In the genomic region with DNA sequence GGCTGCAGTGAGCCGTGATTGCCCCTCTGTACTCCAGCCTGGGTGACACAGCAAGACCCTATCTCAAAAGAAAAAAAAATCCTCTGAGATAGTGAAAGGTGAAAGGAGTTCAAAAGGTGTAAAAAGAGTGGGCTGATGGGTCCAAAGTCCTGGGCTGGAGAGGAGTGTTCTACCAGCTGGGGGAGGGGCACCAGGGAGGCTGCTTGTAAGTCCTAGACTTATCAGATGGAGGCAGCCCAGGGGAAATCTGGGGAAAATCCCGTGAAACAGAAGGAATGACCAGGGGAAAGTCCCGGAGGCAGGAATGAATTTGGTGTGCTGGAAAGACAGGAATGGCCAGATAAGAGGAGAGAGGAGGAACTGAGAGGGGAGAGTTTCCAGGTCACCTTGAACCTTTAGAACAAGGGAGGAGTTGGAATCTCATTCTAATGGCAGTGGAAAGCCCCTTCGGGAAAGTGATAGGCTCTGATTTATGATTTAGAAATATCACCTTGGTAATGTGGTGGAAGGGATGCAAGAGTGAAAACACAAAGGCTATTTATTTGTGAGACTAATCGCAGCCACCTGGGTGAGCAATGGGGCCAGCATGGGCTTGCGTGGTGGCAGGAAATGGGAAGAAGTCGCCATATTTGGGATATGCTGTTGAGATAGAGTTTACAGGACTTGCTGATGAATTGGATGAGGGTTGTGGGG, we compare ENCODE assay signal across 1 cellular context.
TF ChIP-seq lines count a peak whose summit lies in the region.

No MANE protein-coding gene starts in this region.

TF ChIP-seq in GM12878, 131 proteins besides CTCF, POLR2A, EP300 and RAD21 (continued from another document):
- TF ChIP-seq, protein P1, sequence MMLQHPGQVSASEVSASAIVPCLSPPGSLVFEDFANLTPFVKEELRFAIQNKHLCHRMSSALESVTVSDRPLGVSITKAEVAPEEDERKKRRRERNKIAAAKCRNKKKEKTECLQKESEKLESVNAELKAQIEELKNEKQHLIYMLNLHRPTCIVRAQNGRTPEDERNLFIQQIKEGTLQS (IDR thresholded peaks at IDR 0.05; ENCODE audit: borderline replicate concordance, extremely low read depth, low read depth, low read length) = no peak
- no peak for TF ChIP-seq HCFC1 (IDR thresholded peaks at IDR 0.05; ENCODE audit: low read length)
- TF ChIP-seq, protein P2, sequence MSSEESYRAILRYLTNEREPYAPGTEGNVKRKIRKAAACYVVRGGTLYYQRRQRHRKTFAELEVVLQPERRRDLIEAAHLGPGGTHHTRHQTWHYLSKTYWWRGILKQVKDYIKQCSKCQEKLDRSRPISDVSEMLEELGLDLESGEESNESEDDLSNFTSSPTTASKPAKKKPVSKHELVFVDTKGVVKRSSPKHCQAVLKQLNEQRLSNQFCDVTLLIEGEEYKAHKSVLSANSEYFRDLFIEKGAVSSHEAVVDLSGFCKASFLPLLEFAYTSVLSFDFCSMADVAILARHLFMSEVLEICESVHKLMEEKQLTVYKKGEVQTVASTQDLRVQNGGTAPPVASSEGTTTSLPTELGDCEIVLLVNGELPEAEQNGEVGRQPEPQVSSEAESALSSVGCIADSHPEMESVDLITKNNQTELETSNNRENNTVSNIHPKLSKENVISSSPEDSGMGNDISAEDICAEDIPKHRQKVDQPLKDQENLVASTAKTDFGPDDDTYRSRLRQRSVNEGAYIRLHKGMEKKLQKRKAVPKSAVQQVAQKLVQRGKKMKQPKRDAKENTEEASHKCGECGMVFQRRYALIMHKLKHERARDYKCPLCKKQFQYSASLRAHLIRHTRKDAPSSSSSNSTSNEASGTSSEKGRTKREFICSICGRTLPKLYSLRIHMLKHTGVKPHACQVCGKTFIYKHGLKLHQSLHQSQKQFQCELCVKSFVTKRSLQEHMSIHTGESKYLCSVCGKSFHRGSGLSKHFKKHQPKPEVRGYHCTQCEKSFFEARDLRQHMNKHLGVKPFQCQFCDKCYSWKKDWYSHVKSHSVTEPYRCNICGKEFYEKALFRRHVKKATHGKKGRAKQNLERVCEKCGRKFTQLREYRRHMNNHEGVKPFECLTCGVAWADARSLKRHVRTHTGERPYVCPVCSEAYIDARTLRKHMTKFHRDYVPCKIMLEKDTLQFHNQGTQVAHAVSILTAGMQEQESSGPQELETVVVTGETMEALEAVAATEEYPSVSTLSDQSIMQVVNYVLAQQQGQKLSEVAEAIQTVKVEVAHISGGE (CRISPR knock-in tag; IDR thresholded peaks at IDR 0.05) = no peak
- no peak for TF ChIP-seq GABPA (IDR thresholded peaks at IDR 0.05; ENCODE audit: low read depth)
- TF ChIP-seq, protein P3, sequence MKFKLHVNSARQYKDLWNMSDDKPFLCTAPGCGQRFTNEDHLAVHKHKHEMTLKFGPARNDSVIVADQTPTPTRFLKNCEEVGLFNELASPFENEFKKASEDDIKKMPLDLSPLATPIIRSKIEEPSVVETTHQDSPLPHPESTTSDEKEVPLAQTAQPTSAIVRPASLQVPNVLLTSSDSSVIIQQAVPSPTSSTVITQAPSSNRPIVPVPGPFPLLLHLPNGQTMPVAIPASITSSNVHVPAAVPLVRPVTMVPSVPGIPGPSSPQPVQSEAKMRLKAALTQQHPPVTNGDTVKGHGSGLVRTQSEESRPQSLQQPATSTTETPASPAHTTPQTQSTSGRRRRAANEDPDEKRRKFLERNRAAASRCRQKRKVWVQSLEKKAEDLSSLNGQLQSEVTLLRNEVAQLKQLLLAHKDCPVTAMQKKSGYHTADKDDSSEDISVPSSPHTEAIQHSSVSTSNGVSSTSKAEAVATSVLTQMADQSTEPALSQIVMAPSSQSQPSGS (IDR thresholded peaks at IDR 0.05; ENCODE audit: low read length) = no peak
- TF ChIP-seq FOXK2 (IDR thresholded peaks at IDR 0.05) = no peak
- TF ChIP-seq MEF2A (IDR thresholded peaks at IDR 0.05; ENCODE audit: insufficient read depth, low read depth, low read length) = no peak
- TF ChIP-seq, protein P4, sequence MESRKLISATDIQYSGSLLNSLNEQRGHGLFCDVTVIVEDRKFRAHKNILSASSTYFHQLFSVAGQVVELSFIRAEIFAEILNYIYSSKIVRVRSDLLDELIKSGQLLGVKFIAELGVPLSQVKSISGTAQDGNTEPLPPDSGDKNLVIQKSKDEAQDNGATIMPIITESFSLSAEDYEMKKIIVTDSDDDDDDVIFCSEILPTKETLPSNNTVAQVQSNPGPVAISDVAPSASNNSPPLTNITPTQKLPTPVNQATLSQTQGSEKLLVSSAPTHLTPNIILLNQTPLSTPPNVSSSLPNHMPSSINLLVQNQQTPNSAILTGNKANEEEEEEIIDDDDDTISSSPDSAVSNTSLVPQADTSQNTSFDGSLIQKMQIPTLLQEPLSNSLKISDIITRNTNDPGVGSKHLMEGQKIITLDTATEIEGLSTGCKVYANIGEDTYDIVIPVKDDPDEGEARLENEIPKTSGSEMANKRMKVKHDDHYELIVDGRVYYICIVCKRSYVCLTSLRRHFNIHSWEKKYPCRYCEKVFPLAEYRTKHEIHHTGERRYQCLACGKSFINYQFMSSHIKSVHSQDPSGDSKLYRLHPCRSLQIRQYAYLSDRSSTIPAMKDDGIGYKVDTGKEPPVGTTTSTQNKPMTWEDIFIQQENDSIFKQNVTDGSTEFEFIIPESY (IDR thresholded peaks at IDR 0.05) = no peak
- no peak for TF ChIP-seq STAT3 (IDR thresholded peaks at IDR 0.05; ENCODE audit: low read depth, low read length)
- TF ChIP-seq SPI1 (IDR thresholded peaks at IDR 0.05; ENCODE audit: borderline replicate concordance, insufficient read depth, low read depth, low read length) = no peak
- peak in 1 of 2 experiments; percentile 60; a peak in 1 of 4 replicates for TF ChIP-seq SRF (IDR thresholded peaks at IDR 0.05; ENCODE audit: low read depth in 2 of 2, low read length in 2 of 2)
- TF ChIP-seq YBX1 (IDR thresholded peaks at IDR 0.05) = no peak
- no peak for TF ChIP-seq HDGF (IDR thresholded peaks at IDR 0.05)
- no peak for TF ChIP-seq ZNF207 (IDR thresholded peaks at IDR 0.05; ENCODE audit: borderline replicate concordance)
